28 cellular contexts compared by ENCODE assay signal in genomic region chr1:230650300-230650699, GRCh38.
"Had no signal": no experiment of that assay in that cellular context is flagged by ENCODE, and none has a peak within 500 bp of the region (broad histone marks: within the 10 kb centered on the region; RNA-seq: fewer than 3 reads in every experiment).

No MANE protein-coding gene starts in this region.

- H3K27ac Mint-ChIP-seq: stimulated activated effector memory CD8-positive, alpha-beta T cell treated with anti-CD3 and anti-CD28 coated beads, Interleukin-12 subunit alpha, Interleukin-12 subunit beta, amount 100 ng/mL, for 72 hours; stimulated activated memory B cell treated with anti-CD40 and anti-IgM and Interleukin-4, amounts not matched to agents 10 μg/mL and 1 μg/mL and 100 μg/mL, for 72 hours; stimulated activated naive B cell treated with anti-CD40 and anti-IgM and Interleukin-4, amounts not matched to agents 10 μg/mL and 1 μg/mL and 100 μg/mL, for 72 hours; stimulated activated naive CD8-positive, alpha-beta T cell treated with anti-CD3 and anti-CD28 coated beads, Interleukin-15, amount 100 ng/mL, for 72 hours; stimulated activated naive CD8-positive, alpha-beta T cell treated with anti-CD3 and anti-CD28 coated beads, Interleukin-15, Interleukin-2, amounts not matched to agents 100 ng/mL and 50 ng/mL, for 24 hours; type B pancreatic cell had no signal

- H3K4me3 ChIP-seq: stomach, suprapubic skin, testis, thoracic aorta, tibial artery, tibial nerve, transverse colon, upper lobe of left lung, upper lobe of right lung, uterus, vagina had no signal

- H3K9me3 ChIP-seq: stomach, testis, thoracic aorta, tibial artery, transverse colon, upper lobe of left lung, upper lobe of right lung, uterus, vagina had no signal

- H3K4me1 ChIP-seq: testis, upper lobe of right lung, uterus had no signal

- DNase-seq: stimulated activated CD4-positive, alpha-beta T cell treated with anti-CD3 and anti-CD28 coated beads, Interleukin-2, amount 100 ng/mL, for 48 hours; stimulated activated CD4-positive, alpha-beta T cell treated with anti-CD3 and anti-CD28 coated beads, Interleukin-4, amount 100 ng/mL, for 1 hour; stimulated activated CD4-positive, alpha-beta T cell treated with anti-CD3 and anti-CD28 coated beads, Interleukin-4, amount 100 ng/mL, for 24 hours; stimulated activated CD4-positive, alpha-beta T cell treated with anti-CD3 and anti-CD28 coated beads, Interleukin-4, amount 100 ng/mL, for 4 hours; stimulated activated CD8-positive, alpha-beta memory T cell treated with anti-CD3 and anti-CD28 coated beads, Interleukin-4, amount 100 ng/mL, for 48 hours; stimulated activated naive B cell treated with anti-CD40 and anti-IgM and Interleukin-4, amounts not matched to agents 10 μg/mL and 1 μg/mL and 100 μg/mL, for 72 hours; stimulated activated naive CD4-positive, alpha-beta T cell; stimulated activated naive CD4-positive, alpha-beta T cell treated with Interleukin-2 at 50 U/mL for 16 hours; stimulated activated naive CD8-positive, alpha-beta T cell treated with anti-CD3 and anti-CD28 coated beads, Interleukin-15, amount 100 ng/mL, for 72 hours; stimulated activated naive CD8-positive, alpha-beta T cell treated with anti-CD3 and anti-CD28 coated beads, Interleukin-15, Interleukin-2, amounts not matched to agents 100 U/mL and 50 U/mL, for 24 hours; stomach; substantia nigra; testis; tibial artery; transverse colon; trophoblast cell; upper lobe of left lung; upper lobe of right lung; uterus had no signal

- H3K27ac ChIP-seq: stomach, suprapubic skin, testis, thoracic aorta, tibial artery, tibial nerve, transverse colon, upper lobe of left lung, upper lobe of right lung, uterus, vagina had no signal

- H3K9me3 Mint-ChIP-seq: stimulated activated effector memory CD8-positive, alpha-beta T cell treated with anti-CD3 and anti-CD28 coated beads, Interleukin-12 subunit alpha, Interleukin-12 subunit beta, amount 100 ng/mL, for 72 hours; stimulated activated naive CD8-positive, alpha-beta T cell treated with anti-CD3 and anti-CD28 coated beads, Interleukin-15, amount 100 ng/mL, for 72 hours; stimulated activated naive CD8-positive, alpha-beta T cell treated with anti-CD3 and anti-CD28 coated beads, Interleukin-15, Interleukin-2, amounts not matched to agents 100 ng/mL and 50 ng/mL, for 24 hours had no signal

- ATAC-seq: stimulated activated effector memory CD8-positive, alpha-beta T cell treated with anti-CD3 and anti-CD28 coated beads, Interleukin-12 subunit alpha, Interleukin-12 subunit beta, amount 100 ng/mL, for 72 hours; stimulated activated memory B cell treated with anti-CD40 and anti-IgM and Interleukin-4, amounts not matched to agents 10 μg/mL and 1 μg/mL and 100 μg/mL, for 72 hours; stimulated activated naive B cell treated with anti-CD40 and anti-IgM and Interleukin-4, amounts not matched to agents 10 μg/mL and 1 μg/mL and 100 μg/mL, for 72 hours; stimulated activated naive CD8-positive, alpha-beta T cell treated with anti-CD3 and anti-CD28 coated beads, Interleukin-15, amount 100 ng/mL, for 72 hours; stimulated activated naive CD8-positive, alpha-beta T cell treated with anti-CD3 and anti-CD28 coated beads, Interleukin-15, Interleukin-2, amounts not matched to agents 100 U/mL and 50 U/mL, for 24 hours; upper lobe of right lung had no signal

- FAIRE-seq: urothelium cell line had no signal

- H3K27me3 Mint-ChIP-seq: stimulated activated memory B cell treated with anti-CD40 and anti-IgM and Interleukin-4, amounts not matched to agents 10 μg/mL and 1 μg/mL and 100 μg/mL, for 72 hours; stimulated activated naive B cell treated with anti-CD40 and anti-IgM and Interleukin-4, amounts not matched to agents 10 μg/mL and 1 μg/mL and 100 μg/mL, for 72 hours; stimulated activated naive CD8-positive, alpha-beta T cell treated with anti-CD3 and anti-CD28 coated beads, Interleukin-15, amount 100 ng/mL, for 72 hours; stimulated activated naive CD8-positive, alpha-beta T cell treated with anti-CD3 and anti-CD28 coated beads, Interleukin-15, Interleukin-2, amounts not matched to agents 100 ng/mL and 50 ng/mL, for 24 hours; type B pancreatic cell had no signal

- H3K4me3 Mint-ChIP-seq: stimulated activated effector memory CD8-positive, alpha-beta T cell treated with anti-CD3 and anti-CD28 coated beads, Interleukin-12 subunit alpha, Interleukin-12 subunit beta, amount 100 ng/mL, for 72 hours; stimulated activated memory B cell treated with anti-CD40 and anti-IgM and Interleukin-4, amounts not matched to agents 10 μg/mL and 1 μg/mL and 100 μg/mL, for 72 hours; stimulated activated naive B cell treated with anti-CD40 and anti-IgM and Interleukin-4, amounts not matched to agents 10 μg/mL and 1 μg/mL and 100 μg/mL, for 72 hours; stimulated activated naive CD8-positive, alpha-beta T cell treated with anti-CD3 and anti-CD28 coated beads, Interleukin-15, amount 100 ng/mL, for 72 hours; stimulated activated naive CD8-positive, alpha-beta T cell treated with anti-CD3 and anti-CD28 coated beads, Interleukin-15, Interleukin-2, amounts not matched to agents 100 ng/mL and 50 ng/mL, for 24 hours; type B pancreatic cell had no signal

- H3K36me3 ChIP-seq: thoracic aorta, transverse colon, upper lobe of left lung, upper lobe of right lung, uterus, vagina had no signal

- H3K27me3 ChIP-seq: stomach, suprapubic skin, testis, tibial artery, tibial nerve, transverse colon, upper lobe of left lung, upper lobe of right lung, uterus, vagina had no signal
